ENCODE assay signal across 1 cellular context in genomic region chr16:69326172-69326873, GRCh38.
TF ChIP-seq lines count a peak whose summit lies in the region.

No MANE protein-coding gene starts in this region.

TF ChIP-seq in HepG2, 621 proteins besides CTCF, POLR2A, EP300 and RAD21 (continued from another document and continues in another):
- TF ChIP-seq STAT6 (CRISPR knock-in tag; IDR thresholded peaks at IDR 0.05; ENCODE audit: borderline replicate concordance) (no peak; the same call in 1 of the 2 replicates), MBNL3 (CRISPR knock-in tag; conservative IDR thresholded peaks at IDR 0.05) (no peak), ZNF878 (CRISPR knock-in tag; IDR thresholded peaks at IDR 0.05) (no peak), YY1 (IDR thresholded peaks at IDR 0.05; ENCODE audit: insufficient read depth, insufficient replicate concordance, low read depth, low read length) (peak; percentile 58), MBD4 (IDR thresholded peaks at IDR 0.05; ENCODE audit: borderline replicate concordance, low read length) (0 out of 2 replicates have a peak, but pooled peaks have one; percentile 20), ZNF891 (CRISPR knock-in tag; IDR thresholded peaks at IDR 0.05) (no peak), KDM1A (CRISPR knock-in tag; IDR thresholded peaks at IDR 0.05) (no peak), BCL3 (CRISPR knock-in tag; IDR thresholded peaks at IDR 0.05) (no peak; the same call in 1 of the 2 replicates), MXD4 (CRISPR knock-in tag; IDR thresholded peaks at IDR 0.05) (peak; percentile 69; the same call in 1 of the 2 replicates), PLSCR1 (CRISPR knock-in tag; IDR thresholded peaks at IDR 0.05; ENCODE audit: borderline replicate concordance) (no peak), GATAD1 (CRISPR knock-in tag; IDR thresholded peaks at IDR 0.05) (peak; percentile 73), ELF1 (CRISPR knock-in tag; IDR thresholded peaks at IDR 0.05) (no peak; the same call in 1 of the 2 replicates), CREM (IDR thresholded peaks at IDR 0.05) (no peak), CREM (CRISPR knock-in tag; IDR thresholded peaks at IDR 0.05) (no peak), TFAP4 (IDR thresholded peaks at IDR 0.05; ENCODE audit: borderline replicate concordance, low read depth) (peak; percentile 68; the same call in 1 of the 2 replicates), KAT8 (CRISPR knock-in tag; IDR thresholded peaks at IDR 0.05) (peak; percentile 54), TRIM22 (IDR thresholded peaks at IDR 0.05) (no peak), KAT7 (CRISPR knock-in tag; IDR thresholded peaks at IDR 0.05; ENCODE audit: borderline replicate concordance) (no peak), STAG1 (CRISPR knock-in tag; IDR thresholded peaks at IDR 0.05) (no peak), GTF3A (CRISPR knock-in tag; conservative IDR thresholded peaks at IDR 0.05) (no peak), MYC (CRISPR knock-in tag; IDR thresholded peaks at IDR 0.05; ENCODE audit: borderline replicate concordance) (peak; percentile 84; the same call in 1 of the 2 replicates), PPARG (CRISPR knock-in tag; conservative IDR thresholded peaks at IDR 0.05) (no peak), ZFP37 (CRISPR knock-in tag; IDR thresholded peaks at IDR 0.05; ENCODE audit: borderline replicate concordance) (peak; percentile 80; the same call in 1 of the 2 replicates), ZNF18 (CRISPR knock-in tag; IDR thresholded peaks at IDR 0.05; ENCODE audit: insufficient replicate concordance) (no peak), TBL1XR1 (IDR thresholded peaks at IDR 0.05; ENCODE audit: borderline replicate concordance, low read length, partially characterized antibody) (no peak), WIZ (CRISPR knock-in tag; IDR thresholded peaks at IDR 0.05) (no peak; the same call in 1 of the 2 replicates), ZNF33A (CRISPR knock-in tag; IDR thresholded peaks at IDR 0.05; ENCODE audit: borderline replicate concordance) (no peak), KDM4B (CRISPR knock-in tag; IDR thresholded peaks at IDR 0.05) (no peak), ZNF317 (CRISPR knock-in tag; IDR thresholded peaks at IDR 0.05) (peak; percentile 83), ZNF354B (CRISPR knock-in tag; IDR thresholded peaks at IDR 0.05) (no peak), HDAC1 (CRISPR knock-in tag; IDR thresholded peaks at IDR 0.05) (peak; percentile 83), MLX (CRISPR knock-in tag; IDR thresholded peaks at IDR 0.05) (no peak), ZSCAN21 (CRISPR knock-in tag; IDR thresholded peaks at IDR 0.05; ENCODE audit: borderline replicate concordance) (no peak), HMGXB3 (CRISPR knock-in tag; IDR thresholded peaks at IDR 0.05; ENCODE audit: borderline replicate concordance) (no peak), NR1H2 (CRISPR knock-in tag; IDR thresholded peaks at IDR 0.05; ENCODE audit: borderline replicate concordance, low read depth) (no peak), ZBTB25 (CRISPR knock-in tag; IDR thresholded peaks at IDR 0.05) (peak; percentile 58; the same call in 1 of the 2 replicates), ZNF180 (CRISPR knock-in tag; IDR thresholded peaks at IDR 0.05; ENCODE audit: borderline replicate concordance, low read depth) (no peak), SIX1 (CRISPR knock-in tag; IDR thresholded peaks at IDR 0.05; ENCODE audit: borderline replicate concordance) (no peak; the same call in 1 of the 2 replicates), SNAPC4 (CRISPR knock-in tag; IDR thresholded peaks at IDR 0.05) (no peak), CBX2 (IDR thresholded peaks at IDR 0.05; ENCODE audit: low read depth, low read length) (no peak), CBX2 (CRISPR knock-in tag; IDR thresholded peaks at IDR 0.05; ENCODE audit: low read depth) (no peak), TP53 (CRISPR knock-in tag; conservative IDR thresholded peaks at IDR 0.05) (no peak), ZNF510 (CRISPR knock-in tag; IDR thresholded peaks at IDR 0.05; ENCODE audit: low read depth) (no peak)
